In the genomic region with DNA sequence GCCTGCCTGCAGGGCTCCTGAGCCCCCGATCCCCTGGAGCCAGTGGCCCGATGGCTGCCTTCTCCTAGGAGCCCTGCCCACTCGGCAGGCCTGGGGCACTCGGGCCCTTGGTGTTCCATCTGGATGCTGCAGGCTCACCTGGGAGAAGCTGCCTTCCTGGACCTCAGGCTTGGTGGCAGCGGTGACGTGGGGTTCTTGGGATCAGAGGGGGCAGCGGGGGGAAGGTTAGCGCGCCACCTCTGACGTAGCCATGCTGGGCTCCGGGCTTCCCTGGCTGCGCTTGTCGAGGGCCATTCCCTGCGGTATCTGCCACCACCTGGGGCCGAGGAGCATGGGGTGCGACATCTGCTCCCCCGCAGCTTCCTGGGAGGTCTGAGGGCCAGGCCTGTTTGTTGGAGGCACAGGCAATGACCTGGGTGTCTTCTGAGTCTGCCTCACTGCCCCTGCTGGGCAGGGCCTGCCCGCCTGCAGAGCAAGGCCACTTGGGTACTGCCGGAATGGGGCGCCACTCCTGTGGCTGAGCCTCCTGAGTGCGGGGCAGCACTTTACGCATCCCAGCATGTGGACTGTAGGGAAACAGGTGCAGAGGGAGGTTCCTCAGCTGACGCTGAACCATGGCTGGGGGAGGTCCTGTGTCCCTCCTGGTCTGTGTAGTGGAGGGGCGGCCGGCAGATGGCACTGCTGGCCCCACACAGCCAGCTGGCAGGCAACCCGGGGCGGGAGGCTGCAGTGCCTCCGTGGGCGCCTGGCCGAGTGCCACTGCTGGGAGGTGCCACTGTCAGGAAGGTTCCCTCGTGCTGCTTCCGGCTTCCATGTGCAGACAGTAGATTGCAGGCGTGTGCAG, we compare ENCODE assay signal across 1 cellular context.
TF ChIP-seq lines count a peak whose summit lies in the region.

No MANE protein-coding gene starts in this region.

TF ChIP-seq in HCT116, 20 proteins besides CTCF, POLR2A, EP300 and RAD21 (continued from another document):
- TF ChIP-seq EZH2 (IDR thresholded peaks at IDR 0.05) (no peak), FOSL1 (IDR thresholded peaks at IDR 0.05; ENCODE audit: low read depth) (no peak), ZNF274 (IDR thresholded peaks at IDR 0.05; ENCODE audit: low read depth, low read length) (no peak), SIN3A (IDR thresholded peaks at IDR 0.05; ENCODE audit: low read depth) (no peak), SP1 (IDR thresholded peaks at IDR 0.05; ENCODE audit: low read depth) (no peak), MAX (IDR thresholded peaks at IDR 0.05) (no peak), CBX3 (IDR thresholded peaks at IDR 0.05; ENCODE audit: low read depth) (no peak), YY1 (IDR thresholded peaks at IDR 0.05; ENCODE audit: extremely low read depth, insufficient replicate concordance, low read depth, low read length) (no peak)
- TF ChIP-seq, protein P1, sequence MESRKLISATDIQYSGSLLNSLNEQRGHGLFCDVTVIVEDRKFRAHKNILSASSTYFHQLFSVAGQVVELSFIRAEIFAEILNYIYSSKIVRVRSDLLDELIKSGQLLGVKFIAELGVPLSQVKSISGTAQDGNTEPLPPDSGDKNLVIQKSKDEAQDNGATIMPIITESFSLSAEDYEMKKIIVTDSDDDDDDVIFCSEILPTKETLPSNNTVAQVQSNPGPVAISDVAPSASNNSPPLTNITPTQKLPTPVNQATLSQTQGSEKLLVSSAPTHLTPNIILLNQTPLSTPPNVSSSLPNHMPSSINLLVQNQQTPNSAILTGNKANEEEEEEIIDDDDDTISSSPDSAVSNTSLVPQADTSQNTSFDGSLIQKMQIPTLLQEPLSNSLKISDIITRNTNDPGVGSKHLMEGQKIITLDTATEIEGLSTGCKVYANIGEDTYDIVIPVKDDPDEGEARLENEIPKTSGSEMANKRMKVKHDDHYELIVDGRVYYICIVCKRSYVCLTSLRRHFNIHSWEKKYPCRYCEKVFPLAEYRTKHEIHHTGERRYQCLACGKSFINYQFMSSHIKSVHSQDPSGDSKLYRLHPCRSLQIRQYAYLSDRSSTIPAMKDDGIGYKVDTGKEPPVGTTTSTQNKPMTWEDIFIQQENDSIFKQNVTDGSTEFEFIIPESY (IDR thresholded peaks at IDR 0.05; ENCODE audit: extremely low read depth, insufficient replicate concordance, low read length): no peak
- TF ChIP-seq, protein P2, sequence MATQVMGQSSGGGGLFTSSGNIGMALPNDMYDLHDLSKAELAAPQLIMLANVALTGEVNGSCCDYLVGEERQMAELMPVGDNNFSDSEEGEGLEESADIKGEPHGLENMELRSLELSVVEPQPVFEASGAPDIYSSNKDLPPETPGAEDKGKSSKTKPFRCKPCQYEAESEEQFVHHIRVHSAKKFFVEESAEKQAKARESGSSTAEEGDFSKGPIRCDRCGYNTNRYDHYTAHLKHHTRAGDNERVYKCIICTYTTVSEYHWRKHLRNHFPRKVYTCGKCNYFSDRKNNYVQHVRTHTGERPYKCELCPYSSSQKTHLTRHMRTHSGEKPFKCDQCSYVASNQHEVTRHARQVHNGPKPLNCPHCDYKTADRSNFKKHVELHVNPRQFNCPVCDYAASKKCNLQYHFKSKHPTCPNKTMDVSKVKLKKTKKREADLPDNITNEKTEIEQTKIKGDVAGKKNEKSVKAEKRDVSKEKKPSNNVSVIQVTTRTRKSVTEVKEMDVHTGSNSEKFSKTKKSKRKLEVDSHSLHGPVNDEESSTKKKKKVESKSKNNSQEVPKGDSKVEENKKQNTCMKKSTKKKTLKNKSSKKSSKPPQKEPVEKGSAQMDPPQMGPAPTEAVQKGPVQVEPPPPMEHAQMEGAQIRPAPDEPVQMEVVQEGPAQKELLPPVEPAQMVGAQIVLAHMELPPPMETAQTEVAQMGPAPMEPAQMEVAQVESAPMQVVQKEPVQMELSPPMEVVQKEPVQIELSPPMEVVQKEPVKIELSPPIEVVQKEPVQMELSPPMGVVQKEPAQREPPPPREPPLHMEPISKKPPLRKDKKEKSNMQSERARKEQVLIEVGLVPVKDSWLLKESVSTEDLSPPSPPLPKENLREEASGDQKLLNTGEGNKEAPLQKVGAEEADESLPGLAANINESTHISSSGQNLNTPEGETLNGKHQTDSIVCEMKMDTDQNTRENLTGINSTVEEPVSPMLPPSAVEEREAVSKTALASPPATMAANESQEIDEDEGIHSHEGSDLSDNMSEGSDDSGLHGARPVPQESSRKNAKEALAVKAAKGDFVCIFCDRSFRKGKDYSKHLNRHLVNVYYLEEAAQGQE (IDR thresholded peaks at IDR 0.05; ENCODE audit: low read depth): no peak
